In genomic region chr6:167825759-167826229, GRCh38 we compare ENCODE assay signal across 1 cellular context.
TF ChIP-seq lines count a peak whose summit lies in the region.

No MANE protein-coding gene starts in this region.

TF ChIP-seq in HepG2, 621 proteins besides CTCF, POLR2A, EP300 and RAD21 (continued from another document and continues in another):
- TF ChIP-seq ETS1 (CRISPR knock-in tag; IDR thresholded peaks at IDR 0.05) (no peak), ZMAT5 (CRISPR knock-in tag; IDR thresholded peaks at IDR 0.05; ENCODE audit: borderline replicate concordance, low read depth) (no peak), ZSCAN30 (CRISPR knock-in tag; IDR thresholded peaks at IDR 0.05) (no peak), HCFC1 (IDR thresholded peaks at IDR 0.05; ENCODE audit: low read depth, low read length) (0 out of 2 replicates have a peak, but pooled peaks have one; percentile 3), BCLAF1 (IDR thresholded peaks at IDR 0.05) (no peak), NFE2L1 (CRISPR knock-in tag; IDR thresholded peaks at IDR 0.05; ENCODE audit: borderline replicate concordance) (no peak), GPN1 (CRISPR knock-in tag; IDR thresholded peaks at IDR 0.05; ENCODE audit: borderline replicate concordance) (no peak), AHDC1 (CRISPR knock-in tag; IDR thresholded peaks at IDR 0.05; ENCODE audit: borderline replicate concordance) (no peak), ETV6 (CRISPR knock-in tag; conservative IDR thresholded peaks at IDR 0.05) (no peak; the same call in 1 of the 2 replicates), SSRP1 (CRISPR knock-in tag; IDR thresholded peaks at IDR 0.05) (no peak), HNRNPL (IDR thresholded peaks at IDR 0.05; ENCODE audit: low read depth, low read length) (no peak; the same call in 1 of the 2 replicates), ZNF556 (CRISPR knock-in tag; IDR thresholded peaks at IDR 0.05; ENCODE audit: borderline replicate concordance) (peak; percentile 28; the same call in 1 of the 2 replicates), ZNF383 (CRISPR knock-in tag; IDR thresholded peaks at IDR 0.05; ENCODE audit: borderline replicate concordance) (no peak), ARID5B (CRISPR knock-in tag; IDR thresholded peaks at IDR 0.05) (peak; percentile 28), MAFK (conservative IDR thresholded peaks at IDR 0.05 in 1 of 2, IDR thresholded peaks at IDR 0.05 in 1 of 2; ENCODE audit: low read length in 2 of 2) (no peak), ATRX (CRISPR knock-in tag; IDR thresholded peaks at IDR 0.05; ENCODE audit: borderline replicate concordance) (no peak), TFAP4 (IDR thresholded peaks at IDR 0.05; ENCODE audit: borderline replicate concordance, low read depth) (0 out of 2 replicates have a peak, but pooled peaks have one; percentile 5), ZNF841 (CRISPR knock-in tag; IDR thresholded peaks at IDR 0.05; ENCODE audit: borderline replicate concordance) (no peak), ZNF407 (CRISPR knock-in tag; IDR thresholded peaks at IDR 0.05; ENCODE audit: not compliant biosample characterization) (no peak), GTF3A (CRISPR knock-in tag; conservative IDR thresholded peaks at IDR 0.05) (no peak), SOX5 (CRISPR knock-in tag; IDR thresholded peaks at IDR 0.05; ENCODE audit: borderline replicate concordance) (no peak), PATZ1 (CRISPR knock-in tag; IDR thresholded peaks at IDR 0.05) (no peak), IKZF4 (CRISPR knock-in tag; IDR thresholded peaks at IDR 0.05; ENCODE audit: borderline replicate concordance, low read depth, not compliant biosample characterization) (no peak), ZSCAN12 (CRISPR knock-in tag; IDR thresholded peaks at IDR 0.05) (no peak), ATAD3A (CRISPR knock-in tag; IDR thresholded peaks at IDR 0.05) (no peak), YY1 (IDR thresholded peaks at IDR 0.05; ENCODE audit: insufficient read depth, insufficient replicate concordance, low read depth, low read length) (no peak), ZNF570 (CRISPR knock-in tag; IDR thresholded peaks at IDR 0.05; ENCODE audit: borderline replicate concordance) (no peak), RFX1 (IDR thresholded peaks at IDR 0.05) (no peak), SMYD3 (CRISPR knock-in tag; IDR thresholded peaks at IDR 0.05) (no peak)
